ENCODE assay signal across 9 cellular contexts in genomic region chr22:20982563-20982882, GRCh38. TPM values are rescaled to one million over a fixed set of nuclear protein-coding genes. Genes with fewer than 3 reads are reported as not detected.
DNase-seq lines count a peak whose midpoint lies in the region; ATAC-seq and TF ChIP-seq lines count a peak whose summit lies in the region.
"Had no signal": no experiment of that assay in that cellular context is flagged by ENCODE, and none has a peak within 500 bp of the region (broad histone marks: within the 10 kb centered on the region; RNA-seq: fewer than 3 reads in every experiment).

No MANE protein-coding gene starts in this region.

- H3K4me1 ChIP-seq in mammary epithelial cell (ENCODE audit: insufficient read depth, low read length), result peaks cover 33% of the 10 kb centered on the region

- in situ Hi-C loops in mammary epithelial cell (cut with MboI; ENCODE audit: low sequenced_read_pairs in 2 of 2), result no loop called here

- H3K9me3 Mint-ChIP-seq in mesothelial cell of epicardium, result peaks cover 3% of the 10 kb centered on the region

- TSS peak; percentile 14 for BruUV-seq in mammary epithelial cell (replicated peaks; lab: Mats Ljungman, UMichigan)

- peak overlapping the region; percentile 88 for H3K27ac Mint-ChIP-seq in mesothelial cell of epicardium

- H3K27me3 Mint-ChIP-seq in mesothelial cell of epicardium (ENCODE audit: low read depth), result peaks cover 7% of the 10 kb centered on the region

- CTCF ChIA-PET in mammary epithelial cell (lab: Charles Lee; ENCODE audit: low non-redundant PET), result no interaction called here

- H3K9ac ChIP-seq in mammary epithelial cell (ENCODE audit: insufficient read depth, low read length), result peak overlapping the region; percentile 79

- 0% methylated on average over 6 of the region's 12 CpGs for WGBS in mammary epithelial cell (ENCODE audit: low coverage, missing lambda C conversion rate)

- peaks cover 38% of the 10 kb centered on the region for H3K79me2 ChIP-seq in mammary epithelial cell (ENCODE audit: insufficient read depth, low read length)

- peaks cover 9% of the 10 kb centered on the region for H3K36me3 Mint-ChIP-seq in mesothelial cell of epicardium

- dilution Hi-C loops in mammary epithelial cell (cut with HindIII; ENCODE audit: low sequenced_read_pairs), result no loop called here

- peak; percentile 25 for ATAC-seq in GM18502 (IDR thresholded peaks at IDR 0.05; ENCODE audit: poor library complexity, unreplicated experiment)
- ATAC-seq in HG03196 (IDR thresholded peaks at IDR 0.05; ENCODE audit: unreplicated experiment), result peak; percentile 26

- peak overlapping the region; percentile 99 for H3K4me3 Mint-ChIP-seq in mesothelial cell of epicardium

- H3K36me3 ChIP-seq in mammary epithelial cell (ENCODE audit: insufficient read depth, low read length), result peaks cover 5% of the 10 kb centered on the region

- peak overlapping the region; percentile 78 for H3K27ac ChIP-seq in mammary epithelial cell (ENCODE audit: insufficient read depth, low read depth, low read length)

- intact Hi-C loops in mammary epithelial cell (cut with micrococcal nuclease), result loop anchor here (1.0 kb wide), 3 partner anchors 65 to 178 kb away; partner anchors contain the start of gene CRKL

- peak overlapping the region; percentile 63 to 94 (median 83) for H3K4me3 ChIP-seq in mammary epithelial cell (replicated peaks in 1 of 3; ENCODE audit: insufficient read depth in 1 of 3, low read depth in 2 of 3, low read length in 3 of 3)

- peak overlapping the region; percentile 93 for H3K4me2 ChIP-seq in mammary epithelial cell (ENCODE audit: insufficient read depth, low read depth, low read length)

- no peaks in the 10 kb centered on the region for H3K27me3 ChIP-seq in mammary epithelial cell (ENCODE audit: insufficient read depth, low read length)

- H2AFZ ChIP-seq in mammary epithelial cell (ENCODE audit: low read depth, low read length), result peak overlapping the region; percentile 98

- H4K20me1 ChIP-seq in mammary epithelial cell (ENCODE audit: insufficient read depth, low read length), result no peaks in the 10 kb centered on the region

- TF ChIP-seq CTCF in mammary epithelial cell (conservative IDR thresholded peaks at IDR 0.05 in 1 of 2, IDR thresholded peaks at IDR 0.05 in 1 of 2; ENCODE audit: extremely low read depth in 1 of 2, insufficient read depth in 1 of 2, low read depth in 1 of 2, low read length in 2 of 2) (no peak), mesothelial cell of epicardium (IDR thresholded peaks at IDR 0.05; ENCODE audit: unreplicated experiment) (no peak)

- H3K4me1 Mint-ChIP-seq in mesothelial cell of epicardium, result peaks cover 35% of the 10 kb centered on the region

- DNase-seq in mammary epithelial cell (no peak), mesothelial cell of epicardium (ENCODE audit: low spot score in 2 of 2, unreplicated experiment in 2 of 2) (no peak), NCI-H774 (lab: John Stamatoyannopoulos, UW) (no peak), DMS53 treated with DMSO at 0.1 percent for 48 hours (lab: John Stamatoyannopoulos, UW; ENCODE audit: unreplicated experiment) (no peak), anterior cingulate cortex (lab: John Stamatoyannopoulos, UW) (no peak), SHP77 (lab: John Stamatoyannopoulos, UW) (no peak)

- peaks cover 4% of the 10 kb centered on the region for H3K9me3 ChIP-seq in mammary epithelial cell (replicated peaks; ENCODE audit: insufficient read depth, low read length)

RNA-seq across cellular contexts. Expression of gene LZTR1, which starts 0.4 kb away (rescaled TPM):
- total RNA-seq in mammary epithelial cell, result 10 to 100 TPM; 52.8 to 59.4 TPM
- polyA plus RNA-seq in mammary epithelial cell, result 28.2 TPM
- polyA minus RNA-seq in mammary epithelial cell, result 44.9 TPM
- 92.3 to 101 TPM (median 97.3 TPM) in 3 replicates for total RNA-seq in mesothelial cell of epicardium

RNA-seq across cellular contexts. Expression of gene AIFM3, which starts 15.5 kb away (rescaled TPM):
- total RNA-seq in mammary epithelial cell, result 1 to 10 TPM in 1 of 2 donors, under 1 TPM in 1; 0.24 to 5.0 TPM
- polyA plus RNA-seq in mammary epithelial cell, result 0.24 TPM
- polyA minus RNA-seq in mammary epithelial cell, result not detected
- total RNA-seq in mesothelial cell of epicardium, result 2.4 to 3.2 TPM (median 2.5 TPM) in 3 replicates

RNA-seq across cellular contexts. Expression of gene THAP7, which starts 19.4 kb away (rescaled TPM):
- 10 to 100 TPM; 17.3 to 23.6 TPM for total RNA-seq in mammary epithelial cell
- 23.4 TPM for polyA plus RNA-seq in mammary epithelial cell
- 10.7 TPM for polyA minus RNA-seq in mammary epithelial cell
- 19.7 to 22.8 TPM (median 22.0 TPM) in 3 replicates for total RNA-seq in mesothelial cell of epicardium

RNA-seq across cellular contexts. Expression of gene P2RX6, which starts 32.4 kb away (rescaled TPM):
- total RNA-seq in mammary epithelial cell (1 to 10 TPM; 2.9 to 4.3 TPM), mesothelial cell of epicardium (0.72 to 1.1 TPM (median 0.88 TPM) in 3 replicates)
- 1.6 TPM for polyA plus RNA-seq in mammary epithelial cell
- not detected for polyA minus RNA-seq in mammary epithelial cell

RNA-seq across cellular contexts. Expression of gene SLC7A4, which starts 49.8 kb away (rescaled TPM):
- total RNA-seq in mammary epithelial cell (1 to 10 TPM in 1 of 2 donors, not detected in 1; 1.7 TPM), mesothelial cell of epicardium (3.2 to 3.7 TPM (median 3.2 TPM) in 3 replicates)
- polyA plus RNA-seq in mammary epithelial cell, result 0.07 TPM
- polyA minus RNA-seq in mammary epithelial cell, result not detected
- total RNA-seq: NCI-H460 had no signal
